ENCODE assay signal across 24 cellular contexts in genomic region chr1:170288155-170288554, GRCh38.
"Had no signal": no experiment of that assay in that cellular context is flagged by ENCODE, and none has a peak within 500 bp of the region (broad histone marks: within the 10 kb centered on the region; RNA-seq: fewer than 3 reads in every experiment).

No MANE protein-coding gene starts in this region.

- DNase-seq: IMR-90, Karpas-422, KG1, MG63, NCI-H1092, NCI-H1105 treated with DMSO at 0.1 percent for 48 hours, NCI-H1417 treated with DMSO at 0.1 percent for 48 hours, NCI-H146, NCI-H1694 treated with DMSO at 0.1 percent for 48 hours, NCI-H1930, NCI-H2081, NCI-H2107, NCI-H2227 treated with DMSO at 0.1 percent for 48 hours, NCI-H446, NCI-H510A, NCI-H524 treated with DMSO at 0.1 percent for 48 hours, NCI-H69, NCI-H774, PC-3, SHP77, SK-N-SH had no signal

- H3K36me3 ChIP-seq: MG63 had no signal

- H3K4me2 ChIP-seq: SK-N-SH had no signal

- ATAC-seq: HepG2, Panc1, PC-3 had no signal

- H3K9me3 ChIP-seq: MG63, SK-N-SH had no signal

- H3K9ac ChIP-seq: SK-N-SH had no signal

- H3K27me3 ChIP-seq: MG63 had no signal

- H3K4me3 ChIP-seq: MG63 had no signal

- H3K27ac ChIP-seq: RWPE1 had no signal
